ENCODE assay signal across 19 cellular contexts in genomic region chr21:17769049-17769845, GRCh38. TPM values are rescaled to one million over a fixed set of nuclear protein-coding genes. Genes with fewer than 3 reads are reported as not detected.
DNase-seq lines count a peak whose midpoint lies in the region; ATAC-seq, FAIRE-seq and TF ChIP-seq lines count a peak whose summit lies in the region.
"Had no signal": no experiment of that assay in that cellular context is flagged by ENCODE, and none has a peak within 500 bp of the region (broad histone marks: within the 10 kb centered on the region; RNA-seq: fewer than 3 reads in every experiment).

No MANE protein-coding gene starts in this region.

- no peak overlapping the region for H3K27ac ChIP-seq in right atrium auricular region
- H3K27ac ChIP-seq: KMS-11, Peyer's patch had no signal

- H3K4me1 ChIP-seq in right atrium auricular region, result no peaks in the 10 kb centered on the region
- H3K4me1 ChIP-seq: Peyer's patch had no signal

- TF ChIP-seq CTCF in LNCaP clone FGC (IDR thresholded peaks at IDR 0.05; ENCODE audit: control insufficient read depth, extremely low read depth, insufficient read depth), result no peak
- TF ChIP-seq CTCF in bronchial epithelial cell (IDR thresholded peaks at IDR 0.05; ENCODE audit: insufficient read depth, low read length, severe bottlenecking), result no peak
- TF ChIP-seq CTCF in right atrium auricular region (IDR thresholded peaks at IDR 0.05), result no peak

- H3K4me3 ChIP-seq in LNCaP clone FGC (ENCODE audit: low read depth, low read length), result no peak overlapping the region
- no peak overlapping the region for H3K4me3 ChIP-seq in bronchial epithelial cell (ENCODE audit: low read depth, low read length)
- H3K4me3 ChIP-seq in right atrium auricular region, result no peak overlapping the region
- H3K4me3 ChIP-seq: Peyer's patch had no signal

- peaks cover 0 to 6% of the 10 kb centered on the region in 2 donors for H3K9me3 ChIP-seq in right atrium auricular region
- H3K9me3 ChIP-seq: Peyer's patch had no signal

- H3K27me3 ChIP-seq in bronchial epithelial cell (ENCODE audit: control insufficient read depth, insufficient read depth, low read length) (no peaks in the 10 kb centered on the region), right atrium auricular region (no peaks in the 10 kb centered on the region)
- H3K27me3 ChIP-seq: Peyer's patch had no signal

- DNase-seq in EH (ENCODE audit: low read depth) (peak; percentile 19), LNCaP clone FGC (ENCODE audit: low read depth) (peak; percentile 71), bronchial epithelial cell (ENCODE audit: low read depth) (peak; percentile 26), sciatic nerve (ENCODE audit: low spot score) (no peak), NCI-H69 (lab: John Stamatoyannopoulos, UW) (no peak), right atrium auricular region (ENCODE audit: low spot score) (no peak)
- DNase-seq: COR-L47, DMS153, NCI-H1105 treated with DMSO at 0.1 percent for 48 hours, NCI-H187, NCI-H2171, NCI-H82, Peyer's patch, SHP77 had no signal

- no peak for FAIRE-seq in bronchial epithelial cell (lab: Jason Lieb, UNC)
- FAIRE-seq: GM12891, GM19239 had no signal

- peak; percentile 38 for ATAC-seq in sciatic nerve
- no peak for ATAC-seq in HG02970 (IDR thresholded peaks at IDR 0.05; ENCODE audit: low FRiP score, unreplicated experiment)
- ATAC-seq: HCT116 had no signal

- intact Hi-C loops in sciatic nerve (cut with DNase I), result loop anchor here (5.0 kb wide), 1 partner anchor 682 kb away; no protein-coding TSS in a partner anchor

- H3K36me3 ChIP-seq in bronchial epithelial cell (ENCODE audit: control insufficient read depth, insufficient read depth, low read length) (no peaks in the 10 kb centered on the region), right atrium auricular region (no peaks in the 10 kb centered on the region)
- H3K36me3 ChIP-seq: Peyer's patch had no signal

RNA-seq across cellular contexts. Expression of gene C21orf91, which starts 49.9 kb away (rescaled TPM):
- total RNA-seq in bronchial epithelial cell (6.6 and 11.5 TPM in 2 replicates), sciatic nerve (24.4 TPM), right atrium auricular region (1 to 10 TPM; 3.9 to 5.3 TPM)

Comparison
In these comparisons a context has a peak if more than half of its experiments do, and no peak if none do; other contexts are left out.
1. DNase-seq: peak in EH (single experiment), LNCaP clone FGC (single experiment) and bronchial epithelial cell (single experiment); none in sciatic nerve (single experiment), NCI-H69 (single experiment) and right atrium auricular region (single experiment).